In the genomic region with DNA sequence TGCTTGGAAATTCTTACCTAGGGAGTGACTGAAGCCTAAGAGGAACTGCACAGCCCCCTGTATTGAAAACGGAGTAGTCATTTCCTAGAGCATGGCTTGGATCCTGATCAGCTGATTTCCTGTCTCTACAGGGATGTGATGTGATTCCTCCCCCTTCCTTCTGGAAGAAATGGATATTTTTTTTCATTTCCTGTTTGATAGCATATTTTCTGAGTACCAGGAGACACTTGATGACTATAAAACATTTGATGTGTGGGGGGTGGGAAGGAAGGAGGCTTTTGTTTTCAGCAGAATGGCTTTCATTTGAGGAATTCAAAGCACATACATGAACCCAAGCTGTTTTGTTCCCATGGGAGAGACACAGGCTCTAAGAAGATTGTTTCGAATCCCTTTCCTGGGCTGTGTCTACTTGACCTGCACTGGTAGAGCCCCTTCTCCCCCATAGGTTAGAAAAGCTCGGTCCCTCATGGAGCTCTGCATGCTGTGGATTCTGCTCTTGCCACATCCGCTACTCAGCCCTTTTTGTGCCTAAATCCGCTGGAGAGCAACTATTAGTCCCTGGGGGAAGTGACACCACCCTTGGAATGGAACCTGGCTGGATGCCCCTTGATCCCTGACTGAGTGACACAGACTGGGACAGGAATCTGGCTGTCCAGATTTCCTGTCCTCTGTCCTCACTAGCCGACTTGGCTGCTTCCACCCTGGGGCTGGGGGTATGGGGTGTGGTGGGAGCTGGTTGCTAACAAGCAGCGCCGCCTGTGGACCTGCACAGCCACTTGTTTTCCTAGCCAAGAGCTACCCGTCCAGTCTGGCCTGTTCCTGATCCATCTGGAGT, we compare ENCODE assay signal across 8 cellular contexts.
DNase-seq lines count a peak whose midpoint lies in the region; ATAC-seq lines count a peak whose summit lies in the region.

No MANE protein-coding gene starts in this region.

- peak overlapping the region; percentile 32 to 90 for H3K27ac ChIP-seq in esophagus (ENCODE audit: low read depth in 2 of 2, low read length in 1 of 2)

- H3K27me3 ChIP-seq in esophagus (ENCODE audit: control insufficient read depth in 1 of 2, insufficient read depth in 2 of 2, low read length in 2 of 2): no peaks in the 10 kb centered on the region

- H3K9me3 Mint-ChIP-seq in immature natural killer cell: no peaks in the 10 kb centered on the region

- no peak overlapping the region for H3K4me3 Mint-ChIP-seq in immature natural killer cell

- H3K27me3 Mint-ChIP-seq in immature natural killer cell (ENCODE audit: low read depth in 3 of 3): no peaks in the 10 kb centered on the region

- H3K4me1 ChIP-seq in esophagus (ENCODE audit: control insufficient read depth in 2 of 2, insufficient read depth in 2 of 2, low read length in 1 of 2): peaks cover 4% of the 10 kb centered on the region in 2 donors

- H3K4me3 ChIP-seq in esophagus (ENCODE audit: low read depth in 1 of 2, low read length in 2 of 2): no peak overlapping the region

- ATAC-seq in GM18873 (IDR thresholded peaks at IDR 0.05; ENCODE audit: low FRiP score, unreplicated experiment) (no peak), GM19324 (IDR thresholded peaks at IDR 0.05; ENCODE audit: low FRiP score, unreplicated experiment) (no peak), GM19395 (IDR thresholded peaks at IDR 0.05; ENCODE audit: unreplicated experiment) (no peak)

- DNase-seq in COLO668 (lab: John Stamatoyannopoulos, UW; ENCODE audit: unreplicated experiment) (peak; percentile 72), NCI-H524 treated with DMSO at 0.1 percent for 48 hours (lab: John Stamatoyannopoulos, UW) (peak; percentile 9), myocyte (ENCODE audit: low read depth) (peak; percentile 81), immature natural killer cell (no peak)

- H3K9me3 ChIP-seq in esophagus (ENCODE audit: control insufficient read depth in 2 of 2, insufficient read depth in 1 of 2, low read depth in 1 of 2, low read length in 1 of 2): no peaks in the 10 kb centered on the region

- H3K27ac Mint-ChIP-seq in immature natural killer cell: no peak overlapping the region

- H3K4me1 Mint-ChIP-seq in immature natural killer cell: no peaks in the 10 kb centered on the region

- H3K36me3 Mint-ChIP-seq in immature natural killer cell: no peaks in the 10 kb centered on the region

- WGBS in esophagus, 2 donors: 39 to 42% methylated on average over 9 of the region's 9 CpGs

- H3K36me3 ChIP-seq in esophagus (ENCODE audit: control insufficient read depth in 2 of 2, insufficient read depth in 2 of 2, low read length in 1 of 2): peaks cover 0 to 3% of the 10 kb centered on the region in 2 donors

Comparison
In these comparisons a context has a peak if more than half of its experiments do, and no peak if none do; other contexts are left out.
1. DNase-seq: peak in COLO668 (single experiment), NCI-H524 treated with DMSO at 0.1 percent for 48 hours (single experiment) and myocyte (single experiment); none in immature natural killer cell (0 of 3).